Comparison of ENCODE assay signal across 9 cellular contexts in the genomic region with DNA sequence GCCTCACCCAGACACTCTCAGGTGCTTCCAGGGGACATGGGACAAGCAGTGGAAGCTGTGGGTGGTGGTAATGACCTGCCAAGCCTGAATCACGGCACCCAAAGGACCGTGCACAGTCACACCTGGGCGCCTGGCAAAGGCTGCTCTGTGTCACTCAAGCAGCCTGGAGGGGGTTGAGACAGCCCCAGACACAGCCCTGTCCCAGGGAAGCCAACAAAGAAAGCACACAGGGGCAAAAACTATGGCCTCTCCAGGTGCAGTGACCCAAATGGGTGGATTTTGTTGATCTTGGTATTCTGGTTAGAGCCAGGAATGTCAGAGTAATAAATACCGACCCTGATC. TPM values are rescaled to one million over a fixed set of nuclear protein-coding genes. Genes with fewer than 3 reads are reported as not detected.
"Had no signal": no experiment of that assay in that cellular context is flagged by ENCODE, and none has a peak within 500 bp of the region (broad histone marks: within the 10 kb centered on the region; RNA-seq: fewer than 3 reads in every experiment).

No MANE protein-coding gene starts in this region.

- H3K27ac Mint-ChIP-seq: HFFc6, IgD-negative memory B cell had no signal

- H3K9me3 Mint-ChIP-seq: H9, HFFc6, IgD-negative memory B cell had no signal

- H2AFZ ChIP-seq: GM23248 had no signal

- DNase-seq: GM23248, GOT3, HCEC 1CT, HFFc6 had no signal

- H3K27me3 Mint-ChIP-seq: IgD-negative memory B cell had no signal

- H3K27ac ChIP-seq: GM23248, HL-60 had no signal

- FAIRE-seq: HepG2 had no signal

- ATAC-seq: HepG2 had no signal

- H3K9ac ChIP-seq: GM23248 had no signal

- H3K4me3 ChIP-seq: GM23248 had no signal

- H3K4me1 Mint-ChIP-seq: IgD-negative memory B cell had no signal

- H3K4me3 Mint-ChIP-seq: H9, HFFc6, IgD-negative memory B cell had no signal

RNA-seq across cellular contexts. Expression of a gene that starts 15.0 kb away (rescaled TPM):
- total RNA-seq: GM23248, HFFc6, HT1080 had no signal
- polyA plus RNA-seq: GM23248, IgD-negative memory B cell had no signal
